ENCODE assay signal across 18 cellular contexts in genomic region chr7:80359476-80359875, GRCh38.
DNase-seq lines count a peak whose midpoint lies in the region; TF ChIP-seq lines count a peak whose summit lies in the region.
"Had no signal": no experiment of that assay in that cellular context is flagged by ENCODE, and none has a peak within 500 bp of the region (broad histone marks: within the 10 kb centered on the region; RNA-seq: fewer than 3 reads in every experiment).

No MANE protein-coding gene starts in this region.

- H3K4ac ChIP-seq in mesenchymal stem cell (ENCODE audit: low read depth in 1 of 2, low read length in 2 of 2): no peak overlapping the region

- H4K91ac ChIP-seq in mesenchymal stem cell (ENCODE audit: low read length): no peak overlapping the region

- H3K18ac ChIP-seq in mesenchymal stem cell (ENCODE audit: low read depth in 1 of 2, low read length in 2 of 2): no peak overlapping the region

- no peak overlapping the region for H2BK12ac ChIP-seq in mesenchymal stem cell (ENCODE audit: low read length in 2 of 2)

- H2BK5ac ChIP-seq in mesenchymal stem cell (ENCODE audit: low read depth, low read length, poor library complexity, severe bottlenecking): no peak overlapping the region

- H3K27me3 Mint-ChIP-seq in Calu3 (ENCODE audit: unreplicated experiment): no peaks in the 10 kb centered on the region
- H3K27me3 Mint-ChIP-seq: CD4-positive, CD25-positive, alpha-beta regulatory T cell; CD8-positive, alpha-beta memory T cell had no signal

- in situ Hi-C loops in HAP-1 (cut with MboI; ENCODE audit: low sequenced_read_pairs) (no loop called here), SK-MEL-5 (cut with HindIII; ENCODE audit: low pct_unique_long_range_greater_than_20kb, low sequenced_read_pairs) (no loop called here)

- no peak overlapping the region for H3K9ac ChIP-seq in mesenchymal stem cell (ENCODE audit: low read length)

- H4K8ac ChIP-seq in mesenchymal stem cell (ENCODE audit: low read length): no peak overlapping the region

- TF ChIP-seq CTCF in Calu3 (IDR thresholded peaks at IDR 0.05; ENCODE audit: unreplicated experiment): no peak

- peak overlapping the region; percentile 49 for H2BK120ac ChIP-seq in mesenchymal stem cell (ENCODE audit: low read depth, low read length)

- CTCF ChIA-PET in Calu3 (lab: Charles Lee): no interaction called here

- H2AK5ac ChIP-seq in mesenchymal stem cell (ENCODE audit: low read length, severe bottlenecking): no peak overlapping the region

- peaks cover 14% of the 10 kb centered on the region for H3K4me1 ChIP-seq in HAP-1
- no peaks in the 10 kb centered on the region for H3K4me1 ChIP-seq in mesenchymal stem cell (ENCODE audit: control insufficient read depth, insufficient read depth, low read depth, low read length)
- H3K4me1 ChIP-seq: BE2C, Caco-2 had no signal

- H3K36me3 Mint-ChIP-seq in Calu3 (ENCODE audit: insufficient read depth, unreplicated experiment): no peaks in the 10 kb centered on the region
- H3K36me3 Mint-ChIP-seq: CD4-positive, CD25-positive, alpha-beta regulatory T cell; CD8-positive, alpha-beta memory T cell had no signal

- no peak overlapping the region for H3K23ac ChIP-seq in mesenchymal stem cell (ENCODE audit: low read length in 2 of 2)

- H3K4me2 ChIP-seq in mesenchymal stem cell (ENCODE audit: low read length, poor library complexity, severe bottlenecking): no peak overlapping the region

- intact Hi-C loops in Calu3 (cut with micrococcal nuclease; ENCODE audit: unreplicated experiment): no loop called here

- H3K4me3 ChIP-seq in HAP-1 (no peak overlapping the region), mesenchymal stem cell (ENCODE audit: insufficient read depth in 1 of 2, low read depth in 1 of 2, low read length in 2 of 2) (no peak overlapping the region)

- H3K9me3 ChIP-seq in HAP-1: no peaks in the 10 kb centered on the region
- no peaks in the 10 kb centered on the region for H3K9me3 ChIP-seq in mesenchymal stem cell (ENCODE audit: control insufficient read depth, low read length)
- H3K9me3 ChIP-seq: BE2C, Caco-2 had no signal

- H3K4me3 Mint-ChIP-seq in Calu3 (ENCODE audit: low read depth, unreplicated experiment): no peak overlapping the region
- H3K4me3 Mint-ChIP-seq: CD4-positive, CD25-positive, alpha-beta regulatory T cell; CD8-positive, alpha-beta memory T cell had no signal

- no TSS peak for BruUV-seq in Calu3 (replicated peaks; lab: Mats Ljungman, UMichigan)

- H3K27ac Mint-ChIP-seq in Calu3 (ENCODE audit: unreplicated experiment): no peak overlapping the region
- H3K27ac Mint-ChIP-seq: CD4-positive, CD25-positive, alpha-beta regulatory T cell; CD8-positive, alpha-beta memory T cell had no signal

- no peak overlapping the region for H3K14ac ChIP-seq in mesenchymal stem cell (ENCODE audit: low read length in 2 of 2)

- peaks cover 3% of the 10 kb centered on the region for H3K9me3 Mint-ChIP-seq in Calu3 (ENCODE audit: low read depth, unreplicated experiment)

- H2BK15ac ChIP-seq in mesenchymal stem cell (ENCODE audit: low read depth, poor library complexity, severe bottlenecking): no peak overlapping the region

- DNase-seq in HAP-1 (ENCODE audit: low spot score in 2 of 2): peak; percentile 13 to 22
- peak; percentile 77 for DNase-seq in SK-MEL-5 (ENCODE audit: low read depth, low spot score)
- no peak for DNase-seq in mesenchymal stem cell
- no peak for DNase-seq in NOMO-1 treated with DMSO at 0.1 percent for 48 hours (lab: John Stamatoyannopoulos, UW; ENCODE audit: unreplicated experiment)
- DNase-seq in GM19238 (ENCODE audit: insufficient read length, low spot score): no peak
- DNase-seq in Calu3: no peak
- DNase-seq in NCI-H1417 treated with DMSO at 0.1 percent for 48 hours (lab: John Stamatoyannopoulos, UW): no peak
- DNase-seq: ACHN; BE2C; C1 segment of cervical spinal cord; Caco-2; CD4-positive, CD25-positive, alpha-beta regulatory T cell; CD8-positive, alpha-beta memory T cell; DMS153; DMS79; GDM1; HCEC 1CT had no signal

- no peak overlapping the region for H3K27ac ChIP-seq in mesenchymal stem cell (ENCODE audit: low read length, poor library complexity, severe bottlenecking)
- H3K27ac ChIP-seq: HL-60 had no signal

- 94% methylated on average over 1 of the region's 2 CpGs for WGBS in mesenchymal stem cell

- H2AFZ ChIP-seq in mesenchymal stem cell (ENCODE audit: low read depth, low read length): no peak overlapping the region

- no peaks in the 10 kb centered on the region for H3K27me3 ChIP-seq in HAP-1 (ENCODE audit: low read depth)
- no peaks in the 10 kb centered on the region for H3K27me3 ChIP-seq in mesenchymal stem cell (ENCODE audit: control insufficient read depth in 1 of 2, insufficient read depth in 1 of 2, low read length in 2 of 2)
- H3K27me3 ChIP-seq: BE2C had no signal

- H3K79me1 ChIP-seq in mesenchymal stem cell (replicated peaks; ENCODE audit: low read length, poor library complexity, severe bottlenecking): no peaks in the 10 kb centered on the region

- H3K4me1 Mint-ChIP-seq in Calu3 (ENCODE audit: low read depth, unreplicated experiment): no peaks in the 10 kb centered on the region
- H3K4me1 Mint-ChIP-seq: CD4-positive, CD25-positive, alpha-beta regulatory T cell; CD8-positive, alpha-beta memory T cell had no signal

- no peaks in the 10 kb centered on the region for H3K36me3 ChIP-seq in HAP-1 (replicated peaks)
- no peaks in the 10 kb centered on the region for H3K36me3 ChIP-seq in mesenchymal stem cell (ENCODE audit: control insufficient read depth in 1 of 2, insufficient read depth in 2 of 2, low read depth in 1 of 2, low read length in 2 of 2)
- H3K36me3 ChIP-seq: BE2C had no signal

Comparison
In these comparisons a context has a peak if more than half of its experiments do, and no peak if none do; other contexts are left out.
1. DNase-seq: peak in HAP-1 (2 of 2) and SK-MEL-5 (single experiment); none in mesenchymal stem cell (single experiment), NOMO-1 treated with DMSO at 0.1 percent for 48 hours (single experiment), GM19238 (single experiment), Calu3 (single experiment) and NCI-H1417 treated with DMSO at 0.1 percent for 48 hours (single experiment).